10 cellular contexts compared by ENCODE assay signal in genomic region chr6:144093658-144094057, GRCh38. TPM values are rescaled to one million over a fixed set of nuclear protein-coding genes. Genes with fewer than 3 reads are reported as not detected.
DNase-seq lines count a peak whose midpoint lies in the region; ATAC-seq lines count a peak whose summit lies in the region.
"Had no signal": no experiment of that assay in that cellular context is flagged by ENCODE, and none has a peak within 500 bp of the region (broad histone marks: within the 10 kb centered on the region; RNA-seq: fewer than 3 reads in every experiment).

No MANE protein-coding gene starts in this region.

- H3K9me3 Mint-ChIP-seq in CD8-positive, alpha-beta memory T cell: no peaks in the 10 kb centered on the region
- no peaks in the 10 kb centered on the region for H3K9me3 Mint-ChIP-seq in natural killer cell treated with Interleukin-12 subunit alpha and Interleukin-12 subunit beta and Interleukin-15 and Interleukin-18, amount 100 ng/mL, for 72 hours

- H3K36me3 ChIP-seq in CD8-positive, alpha-beta memory T cell (ENCODE audit: insufficient read depth, low read length): no peaks in the 10 kb centered on the region
- H3K36me3 ChIP-seq in HUES48 (ENCODE audit: control insufficient read depth, insufficient read depth, low read length) (no peaks in the 10 kb centered on the region), adipocyte (ENCODE audit: control insufficient read depth, insufficient read depth, low read length, severe bottlenecking) (no peaks in the 10 kb centered on the region)

- peak overlapping the region; percentile 69 to 100 (median 99) for H3K27ac Mint-ChIP-seq in CD8-positive, alpha-beta memory T cell
- peak overlapping the region; percentile 91 to 93 for H3K27ac Mint-ChIP-seq in natural killer cell treated with Interleukin-12 subunit alpha and Interleukin-12 subunit beta and Interleukin-15 and Interleukin-18, amount 100 ng/mL, for 72 hours

- no peaks in the 10 kb centered on the region for H3K27me3 Mint-ChIP-seq in CD8-positive, alpha-beta memory T cell
- no peaks in the 10 kb centered on the region for H3K27me3 Mint-ChIP-seq in natural killer cell treated with Interleukin-12 subunit alpha and Interleukin-12 subunit beta and Interleukin-15 and Interleukin-18, amount 100 ng/mL, for 72 hours

- H3K9me3 ChIP-seq in CD8-positive, alpha-beta memory T cell (ENCODE audit: low read length): no peaks in the 10 kb centered on the region
- H3K9me3 ChIP-seq in HUES48 (ENCODE audit: control insufficient read depth, insufficient read depth, low read length) (no peaks in the 10 kb centered on the region), adipocyte (ENCODE audit: control insufficient read depth, low read length) (no peaks in the 10 kb centered on the region)

- H3K27me3 ChIP-seq in CD8-positive, alpha-beta memory T cell (ENCODE audit: insufficient read depth, low read length, poor library complexity, severe bottlenecking): no peaks in the 10 kb centered on the region
- no peaks in the 10 kb centered on the region for H3K27me3 ChIP-seq in HUES48 (ENCODE audit: control insufficient read depth, insufficient read depth, low read length)
- no peaks in the 10 kb centered on the region for H3K27me3 ChIP-seq in adipocyte (replicated peaks; ENCODE audit: control insufficient read depth, insufficient read depth, low read length)

- DNase-seq in CD8-positive, alpha-beta memory T cell: no peak
- DNase-seq in adipocyte (ENCODE audit: low read depth) (no peak), NCI-H187 treated with DMSO at 0.1 percent for 48 hours (lab: John Stamatoyannopoulos, UW) (no peak), SHP77 (lab: John Stamatoyannopoulos, UW) (no peak), NCI-H2171 (lab: John Stamatoyannopoulos, UW) (no peak)
- no peak for DNase-seq in natural killer cell treated with Interleukin-12 subunit alpha and Interleukin-12 subunit beta and Interleukin-15 and Interleukin-18, amount 100 ng/mL, for 72 hours (ENCODE audit: low spot score)
- DNase-seq: nucleus accumbens had no signal

- POLR2A ChIA-PET in CD8-positive, alpha-beta memory T cell (lab: Charles Lee): interaction anchor here (0.6 to 2.1 kb wide), 3 partner anchors 29 to 392 kb away, joined by 4 to 8 read pairs (median 7); no protein-coding TSS in a partner anchor

- ATAC-seq in natural killer cell treated with Interleukin-12 subunit alpha and Interleukin-12 subunit beta and Interleukin-15 and Interleukin-18, amount 100 ng/mL, for 72 hours: no peak
- ATAC-seq in HG03139 (IDR thresholded peaks at IDR 0.05; ENCODE audit: unreplicated experiment): no peak

- peaks cover 23% of the 10 kb centered on the region for H3K4me1 ChIP-seq in CD8-positive, alpha-beta memory T cell (ENCODE audit: insufficient read depth, low read length)
- H3K4me1 ChIP-seq in HUES48 (ENCODE audit: control insufficient read depth, insufficient read depth, low read length) (peaks cover 7% of the 10 kb centered on the region; the same call in 1 of the 2 replicates), adipocyte (ENCODE audit: control insufficient read depth, insufficient read depth, low read length) (peaks cover 18% of the 10 kb centered on the region)

- H3K4me3 ChIP-seq in CD8-positive, alpha-beta memory T cell (ENCODE audit: low read length): peak overlapping the region; percentile 99
- H3K4me3 ChIP-seq in HUES48 (ENCODE audit: low read depth, low read length) (peak overlapping the region; percentile 98), adipocyte (ENCODE audit: low read length) (peak overlapping the region; percentile 95)

- peaks cover 0 to 21% (median 3%) of the 10 kb centered on the region in 3 donors for H3K36me3 Mint-ChIP-seq in CD8-positive, alpha-beta memory T cell
- peaks cover 10% of the 10 kb centered on the region for H3K36me3 Mint-ChIP-seq in natural killer cell treated with Interleukin-12 subunit alpha and Interleukin-12 subunit beta and Interleukin-15 and Interleukin-18, amount 100 ng/mL, for 72 hours

- H3K4me1 Mint-ChIP-seq in CD8-positive, alpha-beta memory T cell: peaks cover 22 to 33% (median 27%) of the 10 kb centered on the region in 3 donors
- peaks cover 17 to 35% of the 10 kb centered on the region in 2 donors for H3K4me1 Mint-ChIP-seq in natural killer cell treated with Interleukin-12 subunit alpha and Interleukin-12 subunit beta and Interleukin-15 and Interleukin-18, amount 100 ng/mL, for 72 hours (ENCODE audit: low read depth in 2 of 2)

- H3K9ac ChIP-seq in HUES48 (ENCODE audit: low read depth, low read length): no peak overlapping the region
- H3K9ac ChIP-seq in adipocyte (ENCODE audit: low read length): no peak overlapping the region

- CTCF ChIA-PET in CD8-positive, alpha-beta memory T cell (lab: Charles Lee): interaction anchor here (1.0 kb wide), 1 partner anchor 9 kb away, joined by 3 read pairs; no protein-coding TSS in a partner anchor

- H3K27ac ChIP-seq in CD8-positive, alpha-beta memory T cell (ENCODE audit: low read depth, low read length): no peak overlapping the region
- H3K27ac ChIP-seq in HUES48 (ENCODE audit: low read depth, low read length): no peak overlapping the region
- H3K27ac ChIP-seq: coronary artery had no signal

- H3K4me3 Mint-ChIP-seq in CD8-positive, alpha-beta memory T cell: peak overlapping the region; percentile 97 to 100 (median 99)
- H3K4me3 Mint-ChIP-seq in natural killer cell treated with Interleukin-12 subunit alpha and Interleukin-12 subunit beta and Interleukin-15 and Interleukin-18, amount 100 ng/mL, for 72 hours: peak overlapping the region; percentile 97

RNA-seq across cellular contexts. Expression of gene SF3B5, which starts 1.7 kb away (rescaled TPM):
- 100 to 1,000 TPM; 265 TPM for total RNA-seq in CD8-positive, alpha-beta memory T cell
- 390 TPM for polyA plus RNA-seq in CD8-positive, alpha-beta memory T cell
- 100 to 1,000 TPM; 181 to 201 TPM for total RNA-seq in natural killer cell treated with Interleukin-12 subunit alpha and Interleukin-12 subunit beta and Interleukin-15 and Interleukin-18, amount 100 ng/mL, for 72 hours

RNA-seq across cellular contexts. Expression of gene STX11, which starts 56.7 kb away (rescaled TPM):
- 10 to 100 TPM; 29.2 to 30.0 TPM for total RNA-seq in CD8-positive, alpha-beta memory T cell
- polyA plus RNA-seq in CD8-positive, alpha-beta memory T cell: 16.7 TPM
- 10 to 100 TPM; 52.7 to 98.0 TPM for total RNA-seq in natural killer cell treated with Interleukin-12 subunit alpha and Interleukin-12 subunit beta and Interleukin-15 and Interleukin-18, amount 100 ng/mL, for 72 hours
